12 cellular contexts compared by ENCODE assay signal in genomic region chr2:168633895-168634294, GRCh38.
DNase-seq lines count a peak whose midpoint lies in the region; ATAC-seq lines count a peak whose summit lies in the region.
"Had no signal": no experiment of that assay in that cellular context is flagged by ENCODE, and none has a peak within 500 bp of the region (broad histone marks: within the 10 kb centered on the region; RNA-seq: fewer than 3 reads in every experiment).

No MANE protein-coding gene starts in this region.

- no peak overlapping the region for H3K4me3 Mint-ChIP-seq in memory B cell
- H3K4me3 Mint-ChIP-seq in activated CD8-positive, alpha-beta memory T cell treated with anti-CD3 and anti-CD28 coated beads, Interleukin-2, amount 10 ng/mL, durations not matched to agents 7 days and 5 days = no peak overlapping the region
- H3K4me3 Mint-ChIP-seq: IgD-negative memory B cell had no signal

- CTCF ChIA-PET in activated CD8-positive, alpha-beta memory T cell treated with anti-CD3 and anti-CD28 coated beads, Interleukin-2, amount 10 ng/mL, durations not matched to agents 7 days and 5 days (lab: Charles Lee) = interaction anchor here (1.1 kb wide), 1 partner anchor 9 kb away, joined by 4 read pairs; no protein-coding TSS in a partner anchor

- H3K36me3 Mint-ChIP-seq in memory B cell = no peaks in the 10 kb centered on the region
- H3K36me3 Mint-ChIP-seq in activated CD8-positive, alpha-beta memory T cell treated with anti-CD3 and anti-CD28 coated beads, Interleukin-2, amount 10 ng/mL, durations not matched to agents 7 days and 5 days = no peaks in the 10 kb centered on the region
- H3K36me3 Mint-ChIP-seq: IgD-negative memory B cell had no signal

- DNase-seq in memory B cell (ENCODE audit: low spot score in 2 of 2) = no peak
- DNase-seq in KG1 (lab: John Stamatoyannopoulos, UW) = no peak
- no peak for DNase-seq in OCI-M2 (lab: John Stamatoyannopoulos, UW; ENCODE audit: unreplicated experiment)
- DNase-seq in DMS153 (lab: John Stamatoyannopoulos, UW) = no peak
- DNase-seq in activated CD8-positive, alpha-beta memory T cell treated with anti-CD3 and anti-CD28 coated beads, Interleukin-2, amount 10 ng/mL, durations not matched to agents 7 days and 5 days = no peak
- DNase-seq: anterior cingulate cortex, DMS 273 treated with DMSO at 0.1 percent for 48 hours, NCI-H2029 treated with DMSO at 0.1 percent for 48 hours had no signal

- no peak overlapping the region for H3K27ac Mint-ChIP-seq in memory B cell
- no peak overlapping the region for H3K27ac Mint-ChIP-seq in activated CD8-positive, alpha-beta memory T cell treated with anti-CD3 and anti-CD28 coated beads, Interleukin-2, amount 10 ng/mL, durations not matched to agents 7 days and 5 days
- H3K27ac Mint-ChIP-seq: IgD-negative memory B cell had no signal

- H3K9me3 Mint-ChIP-seq in memory B cell = no peaks in the 10 kb centered on the region
- H3K9me3 Mint-ChIP-seq in activated CD8-positive, alpha-beta memory T cell treated with anti-CD3 and anti-CD28 coated beads, Interleukin-2, amount 10 ng/mL, durations not matched to agents 7 days and 5 days (ENCODE audit: low read depth) = no peaks in the 10 kb centered on the region

- H3K4me1 Mint-ChIP-seq in memory B cell = peaks cover 2% of the 10 kb centered on the region
- no peaks in the 10 kb centered on the region for H3K4me1 Mint-ChIP-seq in activated CD8-positive, alpha-beta memory T cell treated with anti-CD3 and anti-CD28 coated beads, Interleukin-2, amount 10 ng/mL, durations not matched to agents 7 days and 5 days

- H3K27me3 Mint-ChIP-seq in memory B cell = no peaks in the 10 kb centered on the region
- H3K27me3 Mint-ChIP-seq in activated CD8-positive, alpha-beta memory T cell treated with anti-CD3 and anti-CD28 coated beads, Interleukin-2, amount 10 ng/mL, durations not matched to agents 7 days and 5 days = no peaks in the 10 kb centered on the region
- H3K27me3 Mint-ChIP-seq: IgD-negative memory B cell had no signal

- ATAC-seq in GM18519 (IDR thresholded peaks at IDR 0.05; ENCODE audit: low FRiP score, unreplicated experiment) = peak; percentile 62
- ATAC-seq in GM21381 (IDR thresholded peaks at IDR 0.05; ENCODE audit: unreplicated experiment) = peak; percentile 60
- peak; percentile 70 for ATAC-seq in HG03159 (IDR thresholded peaks at IDR 0.05; ENCODE audit: unreplicated experiment)
- ATAC-seq in memory B cell (ENCODE audit: low read depth) = peak; percentile 21
- ATAC-seq in activated CD8-positive, alpha-beta memory T cell treated with anti-CD3 and anti-CD28 coated beads, Interleukin-2, amount 10 ng/mL, durations not matched to agents 7 days and 5 days = no peak
